In genomic region chr2:121043827-121044222, GRCh38 we compare ENCODE assay signal across 17 cellular contexts.
DNase-seq lines count a peak whose midpoint lies in the region; ATAC-seq and TF ChIP-seq lines count a peak whose summit lies in the region.
"Had no signal": no experiment of that assay in that cellular context is flagged by ENCODE, and none has a peak within 500 bp of the region (broad histone marks: within the 10 kb centered on the region; RNA-seq: fewer than 3 reads in every experiment).

No MANE protein-coding gene starts in this region.

- TF ChIP-seq CTCF in H9 (conservative IDR thresholded peaks at IDR 0.05) (peak; percentile 30; the same call in 2 of the 3 replicates), choroid plexus epithelial cell (conservative IDR thresholded peaks at IDR 0.05; ENCODE audit: low read depth, low read length) (peak; percentile 19), osteoblast (IDR thresholded peaks at IDR 0.05; ENCODE audit: extremely low read depth, low read depth, low read length) (peak; percentile 21), Calu3 (IDR thresholded peaks at IDR 0.05; ENCODE audit: unreplicated experiment) (no peak)

- H3K4me2 ChIP-seq in H9 (ENCODE audit: insufficient read depth, insufficient read length, low read length) (no peak overlapping the region), osteoblast (ENCODE audit: insufficient read depth, low read length) (no peak overlapping the region)

- no peak overlapping the region for H2BK120ac ChIP-seq in H9 (ENCODE audit: low read depth, low read length, poor library complexity, severe bottlenecking)

- H3K4me1 Mint-ChIP-seq in H9 (peaks cover 0 to 3% of the 10 kb centered on the region in 2 experiments; a peak in 3 of 4 replicates), Calu3 (ENCODE audit: low read depth, unreplicated experiment) (peaks cover 4% of the 10 kb centered on the region)
- H3K4me1 Mint-ChIP-seq: CD4-positive, alpha-beta memory T cell had no signal

- no CpG with 5 or more reads among the region's 3 CpGs for WGBS in H9 (ENCODE audit: extremely low coverage, insufficient read length, low lambda C conversion rate)

- H3K27me3 Mint-ChIP-seq in H9 (ENCODE audit: low read depth) (peaks cover 56% of the 10 kb centered on the region), Calu3 (ENCODE audit: unreplicated experiment) (peaks cover 31% of the 10 kb centered on the region)

- H2BK15ac ChIP-seq in H9 (ENCODE audit: low read depth, low read length): no peak overlapping the region

- no peak overlapping the region for H3K4ac ChIP-seq in H9 (ENCODE audit: low read depth, low read length)

- no peaks in the 10 kb centered on the region for H3K79me2 ChIP-seq in H9 (ENCODE audit: insufficient read depth, low read length)
- no peaks in the 10 kb centered on the region for H3K79me2 ChIP-seq in osteoblast (ENCODE audit: insufficient read depth, low read length)

- H3K4me1 ChIP-seq in H9 (ENCODE audit: insufficient read depth, low read length): no peaks in the 10 kb centered on the region
- peaks cover 2% of the 10 kb centered on the region for H3K4me1 ChIP-seq in osteoblast (ENCODE audit: insufficient read depth, low read length)

- no peak overlapping the region for H2BK12ac ChIP-seq in H9 (ENCODE audit: insufficient read length, low read depth, low read length)

- no peak overlapping the region for H3K4me3 ChIP-seq in choroid plexus epithelial cell (ENCODE audit: low read depth, low read length)
- no peak overlapping the region for H3K4me3 ChIP-seq in osteoblast (ENCODE audit: insufficient read depth, low read length)
- H3K4me3 ChIP-seq: K562 had no signal

- no peaks in the 10 kb centered on the region for H4K20me1 ChIP-seq in H9 (ENCODE audit: control insufficient read depth, insufficient read depth, insufficient read length)
- H4K20me1 ChIP-seq in osteoblast (ENCODE audit: insufficient read depth, low read length): no peaks in the 10 kb centered on the region

- no peaks in the 10 kb centered on the region for H3K23me2 ChIP-seq in H9 (ENCODE audit: insufficient read length, low read depth, low read length, poor library complexity, severe bottlenecking)

- H2AK5ac ChIP-seq in H9 (ENCODE audit: insufficient read length, low read length): no peak overlapping the region

- H4K8ac ChIP-seq in H9 (replicated peaks; ENCODE audit: insufficient read length, low read depth, low read length): no peak overlapping the region

- H3K27ac ChIP-seq in H9 (ENCODE audit: insufficient read length, low read depth, low read length): no peak overlapping the region
- H3K27ac ChIP-seq in osteoblast (ENCODE audit: low read depth, low read length): no peak overlapping the region
- H3K27ac ChIP-seq: 22Rv1 had no signal

- H3K4me3 Mint-ChIP-seq in H9 (no peak overlapping the region), Calu3 (ENCODE audit: low read depth, unreplicated experiment) (no peak overlapping the region)
- H3K4me3 Mint-ChIP-seq: CD4-positive, alpha-beta memory T cell had no signal

- H3K27me3 ChIP-seq in H9 (ENCODE audit: insufficient read depth, low read length): no peaks in the 10 kb centered on the region
- peaks cover 16% of the 10 kb centered on the region for H3K27me3 ChIP-seq in osteoblast (ENCODE audit: insufficient read depth, low read length)

- H3K56ac ChIP-seq in H9 (ENCODE audit: insufficient read length, low read depth, low read length): no peak overlapping the region

- H3K9ac ChIP-seq in H9 (ENCODE audit: extremely low read depth, insufficient read length, low read length): no peak overlapping the region

- H3K36me3 Mint-ChIP-seq in H9 (ENCODE audit: insufficient read depth in 1 of 3, low read depth in 3 of 3): no peaks in the 10 kb centered on the region; a peak in 1 of 7 replicates
- no peaks in the 10 kb centered on the region for H3K36me3 Mint-ChIP-seq in Calu3 (ENCODE audit: insufficient read depth, unreplicated experiment)
- H3K36me3 Mint-ChIP-seq: CD4-positive, alpha-beta memory T cell had no signal

- BruUV-seq in Calu3 (replicated peaks; lab: Mats Ljungman, UMichigan): no TSS peak

- H3K14ac ChIP-seq in H9 (ENCODE audit: insufficient read depth, low read length): no peak overlapping the region

- no peak overlapping the region for H3K23ac ChIP-seq in H9 (ENCODE audit: insufficient read length, low read depth, low read length)

- H2AFZ ChIP-seq in H9 (ENCODE audit: low read length): no peak overlapping the region
- H2AFZ ChIP-seq in osteoblast (ENCODE audit: low read length): no peak overlapping the region

- no peak overlapping the region for H2BK20ac ChIP-seq in H9 (ENCODE audit: low read depth, low read length, poor library complexity, severe bottlenecking)

- CTCF ChIA-PET in Calu3 (lab: Charles Lee): no interaction called here

- 0 out of 7 replicates have a peak overlapping the region, but pooled peaks of 1 of the 3 experiments have one; percentile 32 for H3K27ac Mint-ChIP-seq in H9
- no peak overlapping the region for H3K27ac Mint-ChIP-seq in Calu3 (ENCODE audit: unreplicated experiment)

- H3K36me3 ChIP-seq in osteoblast (ENCODE audit: insufficient read depth, low read length): no peaks in the 10 kb centered on the region

- no peak overlapping the region for H4K91ac ChIP-seq in H9 (ENCODE audit: insufficient read length, low read depth, low read length)

- H2BK5ac ChIP-seq in H9 (ENCODE audit: insufficient read length, low read length): no peak overlapping the region

- ATAC-seq in HG03095 (IDR thresholded peaks at IDR 0.05; ENCODE audit: unreplicated experiment): no peak

- H3K9me3 Mint-ChIP-seq in H9: no peaks in the 10 kb centered on the region; a peak in 2 of 5 replicates
- H3K9me3 Mint-ChIP-seq in Calu3 (ENCODE audit: low read depth, unreplicated experiment): no peaks in the 10 kb centered on the region
- H3K9me3 Mint-ChIP-seq: CD4-positive, alpha-beta memory T cell had no signal

- no peaks in the 10 kb centered on the region for H3K79me1 ChIP-seq in H9 (ENCODE audit: insufficient read depth, low read depth, low read length, poor library complexity, severe bottlenecking)

- H3K9me3 ChIP-seq in H9 (ENCODE audit: control insufficient read depth, low read depth, low read length): no peaks in the 10 kb centered on the region
- no peaks in the 10 kb centered on the region for H3K9me3 ChIP-seq in osteoblast (ENCODE audit: low read depth, low read length)

- no peak overlapping the region for H3K18ac ChIP-seq in H9 (ENCODE audit: insufficient read length, low read depth, low read length)

- intact Hi-C loops in Calu3 (cut with micrococcal nuclease; ENCODE audit: unreplicated experiment): no loop called here

- peak; percentile 26 for DNase-seq in DMS 273 (lab: John Stamatoyannopoulos, UW; ENCODE audit: unreplicated experiment)
- no peak for DNase-seq in DMS 273 treated with DMSO at 0.1 percent for 48 hours (lab: John Stamatoyannopoulos, UW)
- peak; percentile 26 for DNase-seq in H9
- no peak for DNase-seq in choroid plexus epithelial cell (ENCODE audit: low read depth)
- no peak for DNase-seq in osteoblast (ENCODE audit: insufficient read length, low spot score, missing footprints)
- no peak for DNase-seq in Calu3
- DNase-seq in H4 (ENCODE audit: low spot score): no peak
- DNase-seq: CD4-positive, alpha-beta memory T cell; GDM1; GOT3; NCI-H1417 treated with DMSO at 0.1 percent for 48 hours; NCI-H1930; NCI-H526 treated with DMSO at 0.1 percent for 48 hours; SIG-M5 had no signal

- no peak overlapping the region for H3T11ph ChIP-seq in H9 (ENCODE audit: low read length)

- H4K5ac ChIP-seq in H9 (ENCODE audit: insufficient read length, low read depth, low read length): no peak overlapping the region

Comparison
In these comparisons a context has a peak if more than half of its experiments do, and no peak if none do; other contexts are left out.
1. DNase-seq: peak in DMS 273 (single experiment) and H9 (single experiment); none in DMS 273 treated with DMSO at 0.1 percent for 48 hours (single experiment), choroid plexus epithelial cell (single experiment), osteoblast (single experiment), Calu3 (single experiment) and H4 (single experiment).